20 cellular contexts compared by ENCODE assay signal in the genomic region with DNA sequence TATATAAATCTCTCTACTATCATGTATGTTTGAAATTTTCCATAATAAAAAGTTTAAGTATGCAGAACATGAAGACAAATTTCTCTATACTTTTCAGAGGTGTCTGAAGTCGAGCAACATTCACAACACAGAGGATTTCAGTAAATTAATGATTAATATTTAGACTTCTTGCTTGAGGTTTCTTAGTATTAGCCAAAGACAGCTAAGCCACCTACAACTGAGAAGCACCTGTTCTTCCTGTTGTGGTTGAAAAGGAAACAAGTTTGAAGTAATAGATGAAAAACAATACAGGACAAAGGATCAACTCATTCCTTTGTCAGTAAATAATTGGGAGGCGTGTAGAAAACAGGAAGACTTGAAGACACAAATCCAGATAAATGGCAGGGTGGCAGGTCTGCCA. TPM values are rescaled to one million over a fixed set of nuclear protein-coding genes. Genes with fewer than 3 reads are reported as not detected.
DNase-seq lines count a peak whose midpoint lies in the region; ATAC-seq and TF ChIP-seq lines count a peak whose summit lies in the region.
"Had no signal": no experiment of that assay in that cellular context is flagged by ENCODE, and none has a peak within 500 bp of the region (broad histone marks: within the 10 kb centered on the region; RNA-seq: fewer than 3 reads in every experiment).

No MANE protein-coding gene starts in this region.

- DNase-seq in mucosa of gallbladder (ENCODE audit: low spot score) (no peak), brain microvascular endothelial cell (no peak)
- DNase-seq in activated CD4-positive, alpha-beta T cell treated with anti-CD3 and anti-CD28 coated beads, Interleukin-2, amount 50 U/mL, for 4 hours = no peak
- no peak for DNase-seq in stimulated activated CD8-positive, alpha-beta memory T cell treated with anti-CD3 and anti-CD28 coated beads, Interleukin-4, amount 100 ng/mL, for 48 hours
- DNase-seq: activated CD4-positive, alpha-beta T cell treated with anti-CD3 and anti-CD28 coated beads for 4 hours; activated T-cell treated with anti-CD3 and anti-CD28 coated beads, Interleukin-2, amount 50 U/mL, for 4 hours; Caco-2; H7; KG1; naive thymus-derived CD8-positive, alpha-beta T cell; NCI-H1417; NCI-H2227 treated with DMSO at 0.1 percent for 48 hours; SHP77; stimulated activated naive CD8-positive, alpha-beta T cell treated with anti-CD3 and anti-CD28 coated beads, Interleukin-15, Interleukin-2, amounts not matched to agents 100 U/mL and 50 U/mL, for 24 hours had no signal

- no peak overlapping the region for H3K4me3 ChIP-seq in brain microvascular endothelial cell (ENCODE audit: low read depth, low read length)
- H3K4me3 ChIP-seq: gastroesophageal sphincter, smooth muscle cell had no signal

- H3K36me3 ChIP-seq in brain microvascular endothelial cell (replicated peaks) = no peaks in the 10 kb centered on the region

- in situ Hi-C loops in brain microvascular endothelial cell (cut with HindIII; ENCODE audit: low pct_ligation_motif_present, low sequenced_read_pairs) = no loop called here

- no peak overlapping the region for H3K27ac ChIP-seq in brain microvascular endothelial cell
- H3K27ac ChIP-seq: gastroesophageal sphincter had no signal

- no peak for TF ChIP-seq CTCF in brain microvascular endothelial cell (IDR thresholded peaks at IDR 0.05; ENCODE audit: low read depth, low read length, missing control alignments)

- H3K27me3 ChIP-seq in brain microvascular endothelial cell (replicated peaks) = no peaks in the 10 kb centered on the region
- H3K27me3 ChIP-seq: gastroesophageal sphincter had no signal

- ATAC-seq in GM18873 (IDR thresholded peaks at IDR 0.05; ENCODE audit: low FRiP score, unreplicated experiment) (peak; percentile 93), GM21515 (IDR thresholded peaks at IDR 0.05; ENCODE audit: unreplicated experiment) (peak; percentile 70), HG02970 (IDR thresholded peaks at IDR 0.05; ENCODE audit: low FRiP score, unreplicated experiment) (peak; percentile 64), HG03565 (IDR thresholded peaks at IDR 0.05; ENCODE audit: unreplicated experiment) (peak; percentile 71)
- ATAC-seq: activated T-cell treated with anti-CD3 and anti-CD28 coated beads, Interleukin-2, amount 50 U/mL, for 4 hours; gastroesophageal sphincter; naive thymus-derived CD8-positive, alpha-beta T cell; stimulated activated naive CD8-positive, alpha-beta T cell treated with anti-CD3 and anti-CD28 coated beads, Interleukin-15, Interleukin-2, amounts not matched to agents 100 U/mL and 50 U/mL, for 24 hours had no signal

RNA-seq across cellular contexts. Expression of gene SCML1, which starts 21.1 kb away (rescaled TPM):
- 6.1 TPM for total RNA-seq in mucosa of gallbladder
